In genomic region chr2:132278267-132278666, GRCh38 we compare ENCODE assay signal across 23 cellular contexts.
A peak's percentile ranks its signal among the peaks of the same experiment; 100 is the strongest.
DNase-seq lines count a peak whose midpoint lies in the region; ATAC-seq, FAIRE-seq and TF ChIP-seq lines count a peak whose summit lies in the region.
"Had no signal": no experiment of that assay in that cellular context is flagged by ENCODE, and none has a peak within 500 bp of the region (broad histone marks: within the 10 kb centered on the region; RNA-seq: fewer than 3 reads in every experiment).

No MANE protein-coding gene starts in this region.

- no peak overlapping the region for H3K27ac Mint-ChIP-seq in activated CD4-positive, alpha-beta T cell treated with anti-CD3 and anti-CD28 coated beads, Interleukin-2, amount 10 ng/mL, durations not matched to agents 7 days and 5 days
- H3K27ac Mint-ChIP-seq: CD4-positive, alpha-beta T cell; GM23338; HFFc6 had no signal

- ATAC-seq in aorta (ENCODE audit: low FRiP score) = peak; percentile 10
- ATAC-seq: GM23338, HCT116 had no signal

- H3K27me3 ChIP-seq in OCI-LY1 (ENCODE audit: insufficient read depth, low read length) (no peaks in the 10 kb centered on the region), bronchial epithelial cell (ENCODE audit: control insufficient read depth, insufficient read depth, low read length) (no peaks in the 10 kb centered on the region), aorta (ENCODE audit: control insufficient read depth in 1 of 2, insufficient read depth in 2 of 2, low read length in 1 of 2) (no peaks in the 10 kb centered on the region)

- H3K36me3 ChIP-seq in OCI-LY1 (ENCODE audit: insufficient read depth, low read length) (no peaks in the 10 kb centered on the region), bronchial epithelial cell (ENCODE audit: control insufficient read depth, insufficient read depth, low read length) (no peaks in the 10 kb centered on the region), aorta (ENCODE audit: control insufficient read depth in 1 of 2, insufficient read depth in 2 of 2, low read length in 1 of 2) (no peaks in the 10 kb centered on the region)

- CTCF ChIA-PET in activated CD4-positive, alpha-beta T cell treated with anti-CD3 and anti-CD28 coated beads, Interleukin-2, amount 10 ng/mL, durations not matched to agents 7 days and 5 days (lab: Charles Lee) = no interaction called here

- no peaks in the 10 kb centered on the region for H3F3A ChIP-seq in OCI-LY1 (ENCODE audit: insufficient read depth, low read length)

- no peaks in the 10 kb centered on the region for H3K4me1 Mint-ChIP-seq in activated CD4-positive, alpha-beta T cell treated with anti-CD3 and anti-CD28 coated beads, Interleukin-2, amount 10 ng/mL, durations not matched to agents 7 days and 5 days
- H3K4me1 Mint-ChIP-seq: GM23338 had no signal

- POLR2A ChIA-PET in activated CD4-positive, alpha-beta T cell treated with anti-CD3 and anti-CD28 coated beads, Interleukin-2, amount 10 ng/mL, durations not matched to agents 7 days and 5 days (lab: Charles Lee) = no interaction called here

- intact Hi-C loops in aorta (cut with DNase I) = no loop called here

- H3K79me2 ChIP-seq in OCI-LY1 (ENCODE audit: insufficient read depth, low read length) = no peaks in the 10 kb centered on the region

- H2AFZ ChIP-seq in OCI-LY1 (ENCODE audit: low read length) = no peak overlapping the region
- H2AFZ ChIP-seq: GM23338 had no signal

- no peaks in the 10 kb centered on the region for H3K9me2 ChIP-seq in OCI-LY1 (ENCODE audit: low read depth, low read length)

- peaks cover 20% of the 10 kb centered on the region for H3K4me1 ChIP-seq in OCI-LY1 (ENCODE audit: insufficient read depth, low read length, severe bottlenecking)
- H3K4me1 ChIP-seq in aorta (ENCODE audit: control insufficient read depth in 1 of 2, insufficient read depth in 2 of 2, low read length in 2 of 2) = no peaks in the 10 kb centered on the region
- H3K4me1 ChIP-seq: Caco-2 had no signal

- no peaks in the 10 kb centered on the region for H4K20me1 ChIP-seq in OCI-LY1 (ENCODE audit: insufficient read depth, low read length)

- no peak overlapping the region for H3K9ac ChIP-seq in OCI-LY1 (ENCODE audit: low read length)

- H3K27me3 Mint-ChIP-seq in activated CD4-positive, alpha-beta T cell treated with anti-CD3 and anti-CD28 coated beads, Interleukin-2, amount 10 ng/mL, durations not matched to agents 7 days and 5 days = no peaks in the 10 kb centered on the region

- no peak overlapping the region for H3K4me3 Mint-ChIP-seq in activated CD4-positive, alpha-beta T cell treated with anti-CD3 and anti-CD28 coated beads, Interleukin-2, amount 10 ng/mL, durations not matched to agents 7 days and 5 days
- H3K4me3 Mint-ChIP-seq: CD4-positive, alpha-beta T cell; GM23338; HFFc6 had no signal

- DNase-seq in bronchial epithelial cell (ENCODE audit: low read depth) (no peak), iPS-NIHi11 (ENCODE audit: low spot score) (peak; percentile 14), aorta (no peak), NCI-H2171 (lab: John Stamatoyannopoulos, UW) (no peak), NCI-H524 (lab: John Stamatoyannopoulos, UW) (no peak), OCI-M1 (lab: John Stamatoyannopoulos, UW) (no peak)
- DNase-seq in activated CD4-positive, alpha-beta T cell treated with anti-CD3 and anti-CD28 coated beads, Interleukin-2, amount 10 ng/mL, durations not matched to agents 7 days and 5 days = no peak
- DNase-seq: AML-193; Caco-2; CD4-positive, alpha-beta T cell; DMS79 treated with DMSO at 0.1 percent for 48 hours; GF-D8; H7; HFFc6; IMR-90; KBM-7 had no signal

- peaks cover 18% of the 10 kb centered on the region for H3K9me3 ChIP-seq in OCI-LY1 (ENCODE audit: low read length)
- no peaks in the 10 kb centered on the region for H3K9me3 ChIP-seq in aorta (ENCODE audit: control insufficient read depth, low read length)
- H3K9me3 ChIP-seq: Caco-2 had no signal

- no peaks in the 10 kb centered on the region for H3K36me3 Mint-ChIP-seq in activated CD4-positive, alpha-beta T cell treated with anti-CD3 and anti-CD28 coated beads, Interleukin-2, amount 10 ng/mL, durations not matched to agents 7 days and 5 days (ENCODE audit: low read depth)

- H3K27ac ChIP-seq in OCI-LY1 (ENCODE audit: low read depth, low read length, poor library complexity, severe bottlenecking) (peak overlapping the region; percentile 96), aorta (ENCODE audit: low read depth in 1 of 2, low read length in 2 of 2) (no peak overlapping the region)
- H3K27ac ChIP-seq: C4-2B had no signal

- H3K4me2 ChIP-seq in OCI-LY1 (ENCODE audit: low read length) = no peak overlapping the region
- H3K4me2 ChIP-seq: GM23338 had no signal

- 83 to 86% methylated on average over 23 of the region's 23 CpGs for WGBS in aorta, 2 donors

- TF ChIP-seq CTCF in OCI-LY1 (IDR thresholded peaks at IDR 0.05; ENCODE audit: low read length) = no peak
- TF ChIP-seq CTCF in bronchial epithelial cell (IDR thresholded peaks at IDR 0.05; ENCODE audit: insufficient read depth, low read length, severe bottlenecking) = no peak

- FAIRE-seq in bronchial epithelial cell (lab: Jason Lieb, UNC) = peak; percentile 96
- FAIRE-seq: A204.1, D721Med, HTR-8/SVneo had no signal

- peaks cover 19% of the 10 kb centered on the region for H3K9me3 Mint-ChIP-seq in activated CD4-positive, alpha-beta T cell treated with anti-CD3 and anti-CD28 coated beads, Interleukin-2, amount 10 ng/mL, durations not matched to agents 7 days and 5 days

- H3K4me3 ChIP-seq in OCI-LY1 (ENCODE audit: low read depth, low read length, poor library complexity, severe bottlenecking) (no peak overlapping the region), bronchial epithelial cell (ENCODE audit: low read depth, low read length) (no peak overlapping the region), aorta (ENCODE audit: low read length in 2 of 2) (no peak overlapping the region)
- H3K4me3 ChIP-seq: GM23338 had no signal
